Comparison of ENCODE assay signal across 19 cellular contexts in genomic region chr5:2009986-2010914, GRCh38.
DNase-seq lines count a peak whose midpoint lies in the region; ATAC-seq and TF ChIP-seq lines count a peak whose summit lies in the region.
"Had no signal": no experiment of that assay in that cellular context is flagged by ENCODE, and none has a peak within 500 bp of the region (broad histone marks: within the 10 kb centered on the region; RNA-seq: fewer than 3 reads in every experiment).

No MANE protein-coding gene starts in this region.

- no peak overlapping the region for H2AFZ ChIP-seq in trophoblast cell (ENCODE audit: insufficient read depth, low read length, poor library complexity)

- H3K18ac ChIP-seq in trophoblast cell (ENCODE audit: low read length): no peak overlapping the region

- no peak for ATAC-seq in Right ventricle myocardium inferior
- no peak for ATAC-seq in left cardiac atrium

- intact Hi-C loops in Right ventricle myocardium inferior (cut with DNase I) (loop anchor here (2.0 to 5.0 kb wide), 2 partner anchors 63 to 128 kb away; partner anchors contain the start of gene IRX4), left cardiac atrium (cut with DNase I) (no loop called here), testis (cut with DNase I; ENCODE audit: low total_unique reads) (no loop called here)

- no peak overlapping the region for H3K4me2 ChIP-seq in trophoblast cell (ENCODE audit: low read length)

- no peak overlapping the region for H4K12ac ChIP-seq in trophoblast cell (ENCODE audit: low read depth, low read length)

- no peaks in the 10 kb centered on the region for H3K4me1 ChIP-seq in trophoblast cell (ENCODE audit: control insufficient read depth in 1 of 2, insufficient read depth in 2 of 2, low read length in 2 of 2)
- peaks cover 3% of the 10 kb centered on the region for H3K4me1 ChIP-seq in testis

- H3K9me3 ChIP-seq in trophoblast cell (ENCODE audit: insufficient read depth, low read depth, low read length) (no peaks in the 10 kb centered on the region), testis (no peaks in the 10 kb centered on the region)
- H3K9me3 ChIP-seq: BLaER1 treated with 17β-estradiol and CSF1 and Interleukin-3, amounts not matched to agents 10 nM and 100 nM had no signal

- no peak overlapping the region for H4K91ac ChIP-seq in trophoblast cell (ENCODE audit: low read depth, low read length)

- no peak overlapping the region for H2AK5ac ChIP-seq in trophoblast cell (ENCODE audit: low read length)

- H3K27ac ChIP-seq in trophoblast cell (ENCODE audit: low read depth, low read length) (no peak overlapping the region), substantia nigra (ENCODE audit: low read depth, low read length, poor library complexity, severe bottlenecking) (no peak overlapping the region), testis (no peak overlapping the region)
- H3K27ac ChIP-seq: BLaER1 treated with 17β-estradiol and CSF1 and Interleukin-3, amounts not matched to agents 10 nM and 100 nM had no signal

- no peak overlapping the region for H2BK12ac ChIP-seq in trophoblast cell (ENCODE audit: low read length)

- no peak overlapping the region for H2BK5ac ChIP-seq in trophoblast cell (ENCODE audit: low read depth, low read length, poor library complexity)

- H3K14ac ChIP-seq in trophoblast cell (ENCODE audit: low read length): no peak overlapping the region

- H3K79me2 ChIP-seq in trophoblast cell (ENCODE audit: control insufficient read depth, insufficient read depth, low read length, poor library complexity): no peaks in the 10 kb centered on the region

- DNase-seq in Right ventricle myocardium inferior (ENCODE audit: missing footprints) (peak; percentile 43), left cardiac atrium (no peak), islet precursor cell (peak; percentile 44), trophoblast cell (no peak), NCI-H2029 treated with DMSO at 0.1 percent for 48 hours (lab: John Stamatoyannopoulos, UW) (no peak), substantia nigra (lab: John Stamatoyannopoulos, UW) (no peak), testis (no peak)
- DNase-seq: 8988T; ACHN; CD4-positive, alpha-beta memory T cell; COR-L47; DMS53; Karpas-422; NCI-H1092 treated with DMSO at 0.1 percent for 48 hours; NCI-H1436; NCI-H187 treated with DMSO at 0.1 percent for 48 hours; NCI-H69; SHP77 treated with DMSO at 0.1 percent for 48 hours had no signal

- no peak overlapping the region for H4K8ac ChIP-seq in trophoblast cell (ENCODE audit: low read depth, low read length)

- H3K9ac ChIP-seq in trophoblast cell (ENCODE audit: low read length): no peak overlapping the region
- H3K9ac ChIP-seq: BLaER1 treated with 17β-estradiol and CSF1 and Interleukin-3, amounts not matched to agents 10 nM and 100 nM had no signal

- WGBS in trophoblast cell (ENCODE audit: extremely low coverage, insufficient coverage, insufficient read length): no CpG with 5 or more reads among the region's 22 CpGs
- WGBS in testis, 2 donors: 84 to 91% methylated on average over 17 to 22 of the region's 22 CpGs

- TF ChIP-seq POLR2A in testis (IDR thresholded peaks at IDR 0.05): no peak

- H3K36me3 ChIP-seq in trophoblast cell (ENCODE audit: control insufficient read depth in 1 of 2, insufficient read depth in 2 of 2, low read length in 2 of 2) (no peaks in the 10 kb centered on the region), testis (ENCODE audit: low read depth, missing control alignments) (no peaks in the 10 kb centered on the region)
- H3K36me3 ChIP-seq: BLaER1 treated with 17β-estradiol and CSF1 and Interleukin-3, amounts not matched to agents 10 nM and 100 nM had no signal

- H3K79me1 ChIP-seq in trophoblast cell (ENCODE audit: low read length): no peaks in the 10 kb centered on the region

- H3K4ac ChIP-seq in trophoblast cell (ENCODE audit: low read depth, low read length): no peak overlapping the region

- TF ChIP-seq CTCF in testis (IDR thresholded peaks at IDR 0.05): no peak

- H3K27me3 ChIP-seq in trophoblast cell (ENCODE audit: insufficient read depth, low read length): no peaks in the 10 kb centered on the region
- no peaks in the 10 kb centered on the region for H3K27me3 ChIP-seq in testis

- H3K23ac ChIP-seq in trophoblast cell (ENCODE audit: low read length): no peak overlapping the region

- no peak overlapping the region for H2BK120ac ChIP-seq in trophoblast cell (ENCODE audit: insufficient read depth, low read length, poor library complexity)

- H3K4me3 ChIP-seq in trophoblast cell (ENCODE audit: low read depth, low read length) (peak overlapping the region; percentile 40), testis (no peak overlapping the region)
- H3K4me3 ChIP-seq: BLaER1 treated with 17β-estradiol and CSF1 and Interleukin-3, amounts not matched to agents 10 nM and 100 nM had no signal

Comparison
In these comparisons a context has a peak if more than half of its experiments do, and no peak if none do; other contexts are left out.
1. DNase-seq: peak in Right ventricle myocardium inferior (single experiment) and islet precursor cell (single experiment); none in left cardiac atrium (single experiment), trophoblast cell (0 of 2), NCI-H2029 treated with DMSO at 0.1 percent for 48 hours (single experiment), substantia nigra (0 of 49) and testis (single experiment).